In genomic region chr22:30340911-30341685, GRCh38 we compare ENCODE assay signal across 15 cellular contexts. TPM values are rescaled to one million over a fixed set of nuclear protein-coding genes. Genes with fewer than 3 reads are reported as not detected.
A peak's percentile ranks its signal among the peaks of the same experiment; 100 is the strongest.
DNase-seq lines count a peak whose midpoint lies in the region; ATAC-seq and TF ChIP-seq lines count a peak whose summit lies in the region.
"Had no signal": no experiment of that assay in that cellular context is flagged by ENCODE, and none has a peak within 500 bp of the region (broad histone marks: within the 10 kb centered on the region; RNA-seq: fewer than 3 reads in every experiment).

No MANE protein-coding gene starts in this region.

- no peak overlapping the region for H3K4me3 ChIP-seq in naive thymus-derived CD4-positive, alpha-beta T cell (ENCODE audit: low read length)

- no peaks in the 10 kb centered on the region for H3K9me3 ChIP-seq in naive thymus-derived CD4-positive, alpha-beta T cell (ENCODE audit: control insufficient read depth in 2 of 3, low read length in 3 of 3)

- POLR2A ChIA-PET in naive thymus-derived CD4-positive, alpha-beta T cell (lab: Charles Lee) = interaction anchor here (0.6 to 48.9 kb wide), 3 partner anchors 9 to 40 kb away, joined by 3 to 1265 read pairs (median 11); partner anchors contain the start of gene CASTOR1

- intact Hi-C loops in naive thymus-derived CD4-positive, alpha-beta T cell (cut with micrococcal nuclease) = no loop called here

- ATAC-seq in naive thymus-derived CD4-positive, alpha-beta T cell = no peak
- no peak for ATAC-seq in HG03460 (IDR thresholded peaks at IDR 0.05; ENCODE audit: unreplicated experiment)
- ATAC-seq: activated CD4-positive, CD25-positive, alpha-beta regulatory T cell treated with anti-CD3 and anti-CD28 coated beads, Interleukin-2, amount 50 U/mL, for 24 hours; CD8-positive, alpha-beta T cell had no signal

- no peaks in the 10 kb centered on the region for H3K27me3 ChIP-seq in naive thymus-derived CD4-positive, alpha-beta T cell (ENCODE audit: control insufficient read depth in 2 of 2, insufficient read depth in 2 of 2, low read length in 2 of 2)

- peaks cover 60% of the 10 kb centered on the region for H3K36me3 Mint-ChIP-seq in chondrocyte (ENCODE audit: low read depth)
- H3K36me3 Mint-ChIP-seq in naive thymus-derived CD4-positive, alpha-beta T cell = peaks cover 13 to 71% (median 22%) of the 10 kb centered on the region in 5 donors

- H3K27me3 Mint-ChIP-seq in chondrocyte (ENCODE audit: low read depth) = no peaks in the 10 kb centered on the region
- H3K27me3 Mint-ChIP-seq in naive thymus-derived CD4-positive, alpha-beta T cell = no peaks in the 10 kb centered on the region

- H3K27ac Mint-ChIP-seq in chondrocyte (ENCODE audit: unreplicated experiment) = peak overlapping the region; percentile 57
- H3K27ac Mint-ChIP-seq in naive thymus-derived CD4-positive, alpha-beta T cell = peak overlapping the region in 3 of 9 donors; percentile 17 to 59 (median 59)
- H3K27ac Mint-ChIP-seq: CD8-positive, alpha-beta T cell had no signal

- DNase-seq in DMS 273 (lab: John Stamatoyannopoulos, UW; ENCODE audit: unreplicated experiment) (peak; percentile 73), DMS 273 treated with DMSO at 0.1 percent for 48 hours (lab: John Stamatoyannopoulos, UW) (no peak), chondrocyte (ENCODE audit: low spot score) (no peak), inferior parietal cortex (ENCODE audit: extremely low spot score) (peak; percentile 51), superior temporal gyrus (ENCODE audit: extremely low spot score) (peak; percentile 69), germinal center (ENCODE audit: low spot score) (no peak)
- DNase-seq in naive thymus-derived CD4-positive, alpha-beta T cell = no peak
- DNase-seq: CD8-positive, alpha-beta T cell; erythroblast; KBM-7; NCI-H187; trophoblast cell had no signal

- H3K4me1 ChIP-seq in naive thymus-derived CD4-positive, alpha-beta T cell (ENCODE audit: control insufficient read depth in 2 of 2, insufficient read depth in 2 of 2, low read length in 2 of 2) = no peaks in the 10 kb centered on the region

- H3K27ac ChIP-seq in naive thymus-derived CD4-positive, alpha-beta T cell (ENCODE audit: low read depth, low read length) = no peak overlapping the region
- H3K27ac ChIP-seq: 22Rv1 had no signal

- no peak overlapping the region for H3K4me3 Mint-ChIP-seq in chondrocyte (ENCODE audit: unreplicated experiment)
- no peak overlapping the region for H3K4me3 Mint-ChIP-seq in naive thymus-derived CD4-positive, alpha-beta T cell
- H3K4me3 Mint-ChIP-seq: CD8-positive, alpha-beta T cell had no signal

- H3K36me3 ChIP-seq in naive thymus-derived CD4-positive, alpha-beta T cell (ENCODE audit: control insufficient read depth in 2 of 3, insufficient read depth in 3 of 3, low read length in 3 of 3) = peaks cover 67 to 100% (median 74%) of the 10 kb centered on the region in 3 experiments

- no peaks in the 10 kb centered on the region for H3K9me3 Mint-ChIP-seq in chondrocyte (ENCODE audit: low read depth)
- peaks cover 0 to 3% (median 0%) of the 10 kb centered on the region in 11 donors for H3K9me3 Mint-ChIP-seq in naive thymus-derived CD4-positive, alpha-beta T cell
- H3K9me3 Mint-ChIP-seq: CD8-positive, alpha-beta T cell had no signal

- CTCF ChIA-PET in naive thymus-derived CD4-positive, alpha-beta T cell (lab: Charles Lee) = interaction anchor here (1.3 to 1.5 kb wide), 2 partner anchors 51 to 53 kb away, joined by 3 to 6 read pairs; partner anchors contain the start of gene CASTOR1

- H3K4me1 Mint-ChIP-seq in chondrocyte (ENCODE audit: low read depth) = peaks cover 13% of the 10 kb centered on the region
- peaks cover 0 to 21% (median 8%) of the 10 kb centered on the region in 7 donors for H3K4me1 Mint-ChIP-seq in naive thymus-derived CD4-positive, alpha-beta T cell

- no peak for TF ChIP-seq CTCF in chondrocyte (IDR thresholded peaks at IDR 0.05)

RNA-seq across cellular contexts. Expression of gene TBC1D10A, which starts 14.4 kb away (rescaled TPM):
- total RNA-seq in chondrocyte = 24.3 to 28.0 TPM (median 26.9 TPM) in 3 replicates
- total RNA-seq in naive thymus-derived CD4-positive, alpha-beta T cell = 10 to 100 TPM; 47.2 to 73.8 (median 70.9) TPM
- 10 to 100 TPM; 62.6 to 84.7 TPM for polyA plus RNA-seq in naive thymus-derived CD4-positive, alpha-beta T cell

RNA-seq across cellular contexts. Expression of gene SF3A1, which starts 15.6 kb away (rescaled TPM):
- total RNA-seq in chondrocyte = 110 to 127 TPM (median 115 TPM) in 3 replicates
- 100 to 1,000 TPM; 267 to 341 (median 284) TPM for total RNA-seq in naive thymus-derived CD4-positive, alpha-beta T cell
- 100 to 1,000 TPM in 1 of 2 donors, 10 to 100 TPM in 1; 83.2 to 115 TPM for polyA plus RNA-seq in naive thymus-derived CD4-positive, alpha-beta T cell

RNA-seq across cellular contexts. Expression of gene CCDC157, which starts 15.7 kb away (rescaled TPM):
- total RNA-seq in chondrocyte = 2.1 to 3.1 TPM (median 2.3 TPM) in 3 replicates
- 1 to 10 TPM; 1.8 to 6.9 (median 3.2) TPM for total RNA-seq in naive thymus-derived CD4-positive, alpha-beta T cell
- polyA plus RNA-seq in naive thymus-derived CD4-positive, alpha-beta T cell = 1 to 10 TPM; 1.4 to 2.1 TPM

RNA-seq across cellular contexts. Expression of gene RNF215, which starts 46.1 kb away (rescaled TPM):
- 35.2 to 36.2 TPM (median 36.0 TPM) in 3 replicates for total RNA-seq in chondrocyte
- 10 to 100 TPM in 1 of 5 experiments, 1 to 10 TPM in 4; 4.3 to 10.8 (median 5.3) TPM for total RNA-seq in naive thymus-derived CD4-positive, alpha-beta T cell
- 1 to 10 TPM in 1 of 2 donors, under 1 TPM in 1; 0.08 to 1.1 TPM for polyA plus RNA-seq in naive thymus-derived CD4-positive, alpha-beta T cell

RNA-seq across cellular contexts. Expression of gene CASTOR1, which starts 51.8 kb away (rescaled TPM):
- 12.1 to 18.9 TPM (median 17.0 TPM) in 3 replicates for total RNA-seq in chondrocyte
- total RNA-seq in naive thymus-derived CD4-positive, alpha-beta T cell = 10 to 100 TPM; 12.4 to 21.3 (median 17.9) TPM
- polyA plus RNA-seq in naive thymus-derived CD4-positive, alpha-beta T cell = 10 to 100 TPM; 19.0 to 43.0 TPM

Comparison
In these comparisons a context has a peak if more than half of its experiments do, and no peak if none do; other contexts are left out.
1. DNase-seq: peak in DMS 273 (single experiment), inferior parietal cortex (single experiment) and superior temporal gyrus (single experiment); none in DMS 273 treated with DMSO at 0.1 percent for 48 hours (single experiment), chondrocyte (single experiment), naive thymus-derived CD4-positive, alpha-beta T cell (0 of 9) and germinal center (single experiment).